24 cellular contexts compared by ENCODE assay signal in genomic region chr7:109782806-109783205, GRCh38.
"Had no signal": no experiment of that assay in that cellular context is flagged by ENCODE, and none has a peak within 500 bp of the region (broad histone marks: within the 10 kb centered on the region; RNA-seq: fewer than 3 reads in every experiment).

No MANE protein-coding gene starts in this region.

- FAIRE-seq: bronchial epithelial cell had no signal

- DNase-seq: activated B cell treated with CpG ODN at 0.5 μM for 24 hours; activated CD4-positive, alpha-beta memory T cell treated with anti-CD3 and anti-CD28 coated beads for 36 hours; activated CD4-positive, alpha-beta T cell treated with anti-CD3 and anti-CD28 coated beads for 4 hours; activated CD4-positive, alpha-beta T cell treated with anti-CD3 and anti-CD28 coated beads, Interleukin-2, amount 50 U/mL, for 1 hour; activated CD4-positive, CD25-positive, alpha-beta regulatory T cell treated with anti-CD3 and anti-CD28 coated beads, Interleukin-2, amount 50 U/mL, for 72 hours; activated CD8-positive, alpha-beta memory T cell treated with anti-CD3 and anti-CD28 coated beads, Interleukin-2, amount 10 ng/mL, durations not matched to agents 7 days and 5 days; activated CD8-positive, alpha-beta memory T cell treated with anti-CD3 and anti-CD28 coated beads, Interleukin-2, amount 50 U/mL, for 48 hours; activated effector memory CD4-positive, alpha-beta T cell treated with Interleukin-2 at 50 U/mL for 16 hours; activated naive CD4-positive, alpha-beta T cell treated with anti-CD3 and anti-CD28 coated beads, Interleukin-2, amount 10 ng/mL, durations not matched to agents 7 days and 5 days; activated naive CD8-positive, alpha-beta T cell treated with anti-CD3 and anti-CD28 coated beads, Interleukin-2, amount 50 U/mL, for 24 hours; activated T-cell treated with anti-CD3 and anti-CD28 coated beads, Interleukin-2, amount 50 U/mL, for 48 hours; anterior cingulate cortex; cerebellar nuclear complex; NCI-H1105; NCI-H1417 treated with DMSO at 0.1 percent for 48 hours; NCI-H187 treated with DMSO at 0.1 percent for 48 hours; NCI-H2081; NCI-H2171 treated with DMSO at 0.1 percent for 48 hours; NCI-H226; NCI-H446 treated with DMSO at 0.1 percent for 48 hours; NCI-H524 treated with DMSO at 0.1 percent for 48 hours; PC-9; Right ventricle myocardium superior had no signal

- H3K4me3 ChIP-seq: PC-9 had no signal

- ATAC-seq: activated CD8-positive, alpha-beta memory T cell treated with anti-CD3 and anti-CD28 coated beads, Interleukin-2, amount 10 ng/mL, durations not matched to agents 7 days and 5 days; activated naive CD8-positive, alpha-beta T cell treated with anti-CD3 and anti-CD28 coated beads, Interleukin-2, amount 50 U/mL, for 24 hours had no signal
